In genomic region chr11:47858169-47858543, GRCh38 we compare ENCODE assay signal across 12 cellular contexts. TPM values are rescaled to one million over a fixed set of nuclear protein-coding genes. Genes with fewer than 3 reads are reported as not detected.
DNase-seq lines count a peak whose midpoint lies in the region; ATAC-seq and TF ChIP-seq lines count a peak whose summit lies in the region.
"Had no signal": no experiment of that assay in that cellular context is flagged by ENCODE, and none has a peak within 500 bp of the region (broad histone marks: within the 10 kb centered on the region; RNA-seq: fewer than 3 reads in every experiment).

No MANE protein-coding gene starts in this region.

- H3K27ac ChIP-seq in body of pancreas, result no peak overlapping the region

- intact Hi-C loops in body of pancreas (cut with DNase I), result no loop called here

- peak; percentile 91 for DNase-seq in AG10803 (ENCODE audit: low read depth)
- DNase-seq in body of pancreas, result no peak
- no peak for DNase-seq in memory B cell (ENCODE audit: low spot score in 2 of 2)
- no peak for DNase-seq in KG1 (lab: John Stamatoyannopoulos, UW)
- no peak for DNase-seq in activated CD4-positive, alpha-beta T cell treated with anti-CD3 and anti-CD28 coated beads, Interleukin-2, amount 50 U/mL, for 1 hour
- no peak for DNase-seq in NCI-H187 (lab: John Stamatoyannopoulos, UW)
- DNase-seq: activated effector memory CD4-positive, alpha-beta T cell treated with anti-CD3 and anti-CD28 coated beads, Interleukin-2, amount 50 U/mL, for 16 hours; NCI-H146; T-helper 2 cell had no signal

- H3K4me1 ChIP-seq in body of pancreas, result no peaks in the 10 kb centered on the region

- H3K27me3 ChIP-seq in body of pancreas, result no peaks in the 10 kb centered on the region

- no peaks in the 10 kb centered on the region for H3K9me3 ChIP-seq in body of pancreas

- peak overlapping the region; percentile 86 for H3K27ac Mint-ChIP-seq in memory B cell
- H3K27ac Mint-ChIP-seq: nephron had no signal

- no peaks in the 10 kb centered on the region for H3K9me3 Mint-ChIP-seq in memory B cell
- H3K9me3 Mint-ChIP-seq: nephron had no signal

- H3K36me3 ChIP-seq in body of pancreas (replicated peaks in 1 of 2; ENCODE audit: insufficient read depth in 1 of 2, low read depth in 2 of 2), result no peaks in the 10 kb centered on the region

- TF ChIP-seq CTCF in AG10803 (conservative IDR thresholded peaks at IDR 0.05; ENCODE audit: low read length) (no peak), body of pancreas (IDR thresholded peaks at IDR 0.05) (no peak)

- TF ChIP-seq POLR2A in body of pancreas (IDR thresholded peaks at IDR 0.05), result no peak

- no peaks in the 10 kb centered on the region for H3K36me3 Mint-ChIP-seq in memory B cell

- peak; percentile 2 for ATAC-seq in HG02759 (IDR thresholded peaks at IDR 0.05; ENCODE audit: unreplicated experiment)
- peak; percentile 18 for ATAC-seq in body of pancreas
- no peak for ATAC-seq in memory B cell (ENCODE audit: low read depth)
- ATAC-seq in GM18909 (IDR thresholded peaks at IDR 0.05; ENCODE audit: poor library complexity, unreplicated experiment), result no peak

- H3K4me3 ChIP-seq in AG10803 (ENCODE audit: low read length), result no peak overlapping the region
- H3K4me3 ChIP-seq in body of pancreas, result no peak overlapping the region

- no peak overlapping the region for H3K4me3 Mint-ChIP-seq in memory B cell
- H3K4me3 Mint-ChIP-seq: nephron had no signal

- WGBS in body of pancreas, 2 donors, result 52 to 62% methylated on average over 7 of the region's 7 CpGs

- H3K27me3 Mint-ChIP-seq in memory B cell, result no peaks in the 10 kb centered on the region

- H3K4me1 Mint-ChIP-seq in memory B cell, result peaks cover 28% of the 10 kb centered on the region

RNA-seq across cellular contexts. Expression of gene NUP160, which starts 10.0 kb away (rescaled TPM):
- total RNA-seq in body of pancreas, result 10 to 100 TPM; 13.8 to 15.3 TPM

Comparison
In these comparisons a context has a peak if more than half of its experiments do, and no peak if none do; other contexts are left out.
1. ATAC-seq: peak in HG02759 (single experiment) and body of pancreas (single experiment); none in memory B cell (single experiment) and GM18909 (single experiment).